1 cellular context compared by ENCODE assay signal in the genomic region with DNA sequence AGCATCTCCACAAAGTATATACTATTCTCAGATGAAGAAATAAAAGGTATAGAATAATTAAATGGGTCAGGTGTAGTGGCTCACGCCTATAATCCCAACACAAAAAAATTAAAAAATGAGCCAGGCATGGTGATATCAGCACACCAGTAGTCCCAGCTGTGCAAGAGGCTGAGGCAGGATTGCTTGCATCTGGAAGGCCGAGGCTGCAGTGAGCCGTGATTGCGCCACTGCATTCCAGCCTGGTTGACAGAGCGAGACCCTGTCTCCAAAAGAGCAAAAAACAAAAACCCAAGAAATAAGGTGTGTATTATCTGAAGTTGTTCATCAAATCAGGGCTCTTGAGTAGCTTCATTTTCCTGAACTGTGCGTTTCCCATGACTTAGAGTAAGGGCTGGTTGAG.
TF ChIP-seq lines count a peak whose summit lies in the region.

No MANE protein-coding gene starts in this region.

TF ChIP-seq in IMR-90, 13 proteins besides CTCF, POLR2A, EP300 and RAD21 (continued from another document):
- TF ChIP-seq ELK1 (IDR thresholded peaks at IDR 0.05; ENCODE audit: borderline replicate concordance, low read depth, low read length) = no peak
